Comparison of ENCODE assay signal across 8 cellular contexts in the genomic region with DNA sequence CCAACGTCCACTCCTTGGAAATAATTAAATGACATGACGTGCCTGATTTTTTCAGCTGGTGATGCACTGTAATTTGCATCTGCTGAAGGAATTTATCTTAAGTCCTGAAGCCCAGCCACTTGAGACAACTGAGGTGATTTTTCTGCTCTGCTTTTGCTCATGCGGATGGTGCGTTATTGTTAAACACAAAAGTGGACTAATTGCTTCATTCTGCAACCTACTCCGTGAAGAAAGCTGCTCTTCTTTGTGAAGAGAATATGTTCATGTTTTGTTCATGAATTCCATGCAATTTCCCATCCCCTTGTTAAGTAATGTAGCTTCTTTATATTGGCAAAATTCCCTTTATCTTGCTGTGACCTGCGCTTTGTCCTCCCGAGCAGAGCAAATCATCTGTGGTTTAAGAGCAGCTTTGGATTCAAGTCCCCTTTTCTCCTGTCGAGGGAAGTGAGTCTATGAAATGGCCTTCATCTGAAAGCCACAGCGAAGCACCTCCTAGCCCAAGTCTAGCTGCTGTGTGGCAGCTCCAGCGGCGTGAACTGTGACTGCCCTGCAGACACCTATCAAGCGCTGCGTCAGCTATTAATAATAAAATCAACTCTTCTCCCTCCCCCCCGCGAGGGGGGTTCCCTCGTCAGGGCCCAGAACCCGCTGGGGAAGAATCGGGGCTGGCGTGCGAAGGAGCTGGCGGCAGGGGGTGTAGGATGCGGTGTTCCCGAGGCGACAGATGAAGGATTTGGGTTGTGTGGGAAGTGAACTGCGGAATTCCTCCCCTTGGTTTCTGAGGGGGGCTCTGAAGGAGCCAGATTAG. TPM values are rescaled to one million over a fixed set of nuclear protein-coding genes. Genes with fewer than 3 reads are reported as not detected.
DNase-seq lines count a peak whose midpoint lies in the region; ATAC-seq, FAIRE-seq and TF ChIP-seq lines count a peak whose summit lies in the region.

No MANE protein-coding gene starts in this region.

- no peaks in the 10 kb centered on the region for H3K27me3 ChIP-seq in A673 (replicated peaks; ENCODE audit: insufficient read depth, low read depth, low read length, poor library complexity)

- BruUV-seq in A673 (replicated peaks; lab: Mats Ljungman, UMichigan): TSS peak; percentile 85

- peak overlapping the region; percentile 50 for H3K27ac Mint-ChIP-seq in activated naive CD8-positive, alpha-beta T cell treated with anti-CD3 and anti-CD28 coated beads, Interleukin-2, amount 50 U/mL, for 24 hours

- POLR2A ChIA-PET in A673 (lab: Charles Lee; ENCODE audit: low non-redundant PET): interaction anchor here (0.6 kb wide), 1 partner anchor 656 kb away, joined by 3 read pairs; no protein-coding TSS in a partner anchor

- H3K4me3 Mint-ChIP-seq in activated naive CD8-positive, alpha-beta T cell treated with anti-CD3 and anti-CD28 coated beads, Interleukin-2, amount 50 U/mL, for 24 hours: peak overlapping the region; percentile 80

- CTCF ChIA-PET in A673 (lab: Charles Lee): interaction anchor here (0.5 kb wide), 1 partner anchor 151 kb away, joined by 6 read pairs; no protein-coding TSS in a partner anchor

- H3K36me3 Mint-ChIP-seq in activated naive CD8-positive, alpha-beta T cell treated with anti-CD3 and anti-CD28 coated beads, Interleukin-2, amount 50 U/mL, for 24 hours (ENCODE audit: low read depth): peaks cover 31% of the 10 kb centered on the region

- peak overlapping the region; percentile 96 for H3K27ac ChIP-seq in A673 (ENCODE audit: low read depth, low read length, poor library complexity, severe bottlenecking)

- H3K27me3 Mint-ChIP-seq in activated naive CD8-positive, alpha-beta T cell treated with anti-CD3 and anti-CD28 coated beads, Interleukin-2, amount 50 U/mL, for 24 hours: peaks cover 9% of the 10 kb centered on the region

- peaks cover 27% of the 10 kb centered on the region for H3K4me1 ChIP-seq in A673 (ENCODE audit: insufficient read depth, low read length, poor library complexity, severe bottlenecking)

- DNase-seq in A673 (ENCODE audit: low spot score) (peak; percentile 68), GM18507 (ENCODE audit: extremely low spot score, insufficient read length, low read depth) (no peak), RKO (ENCODE audit: low spot score) (peak; percentile 78), hepatic stellate cell (ENCODE audit: low spot score) (peak; percentile 71), putamen (ENCODE audit: low spot score) (peak; percentile 78), retina (no peak)
- DNase-seq in activated naive CD8-positive, alpha-beta T cell treated with anti-CD3 and anti-CD28 coated beads, Interleukin-2, amount 50 U/mL, for 24 hours: peak; percentile 53

- intact Hi-C loops in A673 (cut with micrococcal nuclease; ENCODE audit: unreplicated experiment): loop anchor here (5.0 kb wide), 1 partner anchor 178 kb away; no protein-coding TSS in a partner anchor

- TF ChIP-seq CTCF in A673 (conservative IDR thresholded peaks at IDR 0.05; ENCODE audit: low read depth, low read length): no peak

- ATAC-seq in HG03439 (IDR thresholded peaks at IDR 0.05; ENCODE audit: unreplicated experiment): peak; percentile 5
- no peak for ATAC-seq in activated naive CD8-positive, alpha-beta T cell treated with anti-CD3 and anti-CD28 coated beads, Interleukin-2, amount 50 U/mL, for 24 hours

- peaks cover 28% of the 10 kb centered on the region for H3K36me3 ChIP-seq in A673 (ENCODE audit: insufficient read depth, low read length, poor library complexity, severe bottlenecking)

- H3K9me3 ChIP-seq in A673 (ENCODE audit: low read depth, low read length, poor library complexity, severe bottlenecking): no peaks in the 10 kb centered on the region

- no peaks in the 10 kb centered on the region for H3K9me3 Mint-ChIP-seq in activated naive CD8-positive, alpha-beta T cell treated with anti-CD3 and anti-CD28 coated beads, Interleukin-2, amount 50 U/mL, for 24 hours

- FAIRE-seq in GM18507 (lab: Jason Lieb, UNC): peak; percentile 18

- H3K4me3 ChIP-seq in A673 (ENCODE audit: low read depth, low read length, poor library complexity, severe bottlenecking): peak overlapping the region; percentile 88

- peaks cover 36% of the 10 kb centered on the region for H3K4me1 Mint-ChIP-seq in activated naive CD8-positive, alpha-beta T cell treated with anti-CD3 and anti-CD28 coated beads, Interleukin-2, amount 50 U/mL, for 24 hours

RNA-seq across cellular contexts. Expression of a gene that starts 0.9 kb away (rescaled TPM):
- total RNA-seq in A673 (2021): 296 and 333 TPM in 2 replicates

Comparison
In these comparisons a context has a peak if more than half of its experiments do, and no peak if none do; other contexts are left out.
1. DNase-seq: peak in A673 (single experiment), RKO (single experiment), activated naive CD8-positive, alpha-beta T cell treated with anti-CD3 and anti-CD28 coated beads, Interleukin-2, amount 50 U/mL, for 24 hours (single experiment), hepatic stellate cell (single experiment) and putamen (single experiment); none in GM18507 (single experiment) and retina (single experiment).